In genomic region chr1:16991571-16991970, GRCh38 we compare ENCODE assay signal across 36 cellular contexts. TPM values are rescaled to one million over a fixed set of nuclear protein-coding genes. Genes with fewer than 3 reads are reported as not detected.
"Had no signal": no experiment of that assay in that cellular context is flagged by ENCODE, and none has a peak within 500 bp of the region (broad histone marks: within the 10 kb centered on the region; RNA-seq: fewer than 3 reads in every experiment).

No MANE protein-coding gene starts in this region.

- ATAC-seq: activated CD8-positive, alpha-beta T cell treated with anti-CD3 and anti-CD28 coated beads for 36 hours; activated T-cell treated with anti-CD3 and anti-CD28 coated beads, Interleukin-2, amount 50 U/mL, for 4 hours; activated T-cell treated with anti-CD3 and anti-CD28 coated beads, Interleukin-2, amount 50 U/mL, for 72 hours; activated T-helper 17 cell treated with anti-CD3 and anti-CD28 coated beads, Interleukin-2, amount 50 U/mL, for 72 hours; body of pancreas had no signal

- H3K4me1 ChIP-seq: adrenal gland, body of pancreas, breast epithelium had no signal

- H3K27ac ChIP-seq: adrenal gland, body of pancreas, brain microvascular endothelial cell, breast epithelium, VCaP had no signal

- DNase-seq: activated B cell treated with CpG ODN at 0.5 μM for 24 hours; activated CD4-positive, alpha-beta memory T cell treated with anti-CD3 and anti-CD28 coated beads for 36 hours; activated CD4-positive, alpha-beta T cell treated with anti-CD3 and anti-CD28 coated beads for 4 hours; activated CD4-positive, alpha-beta T cell treated with anti-CD3 and anti-CD28 coated beads, Interleukin-2, amount 10 ng/mL, durations not matched to agents 24 days and 14 days; activated CD4-positive, alpha-beta T cell treated with anti-CD3 and anti-CD28 coated beads, Interleukin-2, amount 50 U/mL, for 1 hour; activated CD4-positive, alpha-beta T cell treated with anti-CD3 and anti-CD28 coated beads, Interleukin-2, amount 50 U/mL, for 4 hours; activated CD4-positive, CD25-positive, alpha-beta regulatory T cell treated with anti-CD3 and anti-CD28 coated beads, Interleukin-2, amount 50 U/mL, for 72 hours; activated CD8-positive, alpha-beta memory T cell treated with anti-CD3 and anti-CD28 coated beads, Interleukin-2, amount 50 U/mL, for 4 hours; activated CD8-positive, alpha-beta T cell treated with anti-CD3 and anti-CD28 coated beads for 36 hours; activated effector memory CD4-positive, alpha-beta T cell treated with anti-CD3 and anti-CD28 coated beads, Interleukin-2, amount 50 U/mL, for 16 hours; activated gamma-delta T cell treated with Interleukin-2 at 50 U/mL for 16 hours; activated naive CD4-positive, alpha-beta T cell; activated naive CD4-positive, alpha-beta T cell treated with anti-CD3 and anti-CD28 coated beads for 36 hours; activated naive CD4-positive, alpha-beta T cell treated with anti-CD3 and anti-CD28 coated beads, Interleukin-2, amount 50 U/mL, for 16 hours; activated naive CD8-positive, alpha-beta T cell treated with anti-CD3 and anti-CD28 coated beads for 36 hours; activated T-cell treated with anti-CD3 and anti-CD28 coated beads for 4 hours; activated T-cell treated with anti-CD3 and anti-CD28 coated beads, Interleukin-2, amount 50 U/mL, for 1 hour; activated T-cell treated with anti-CD3 and anti-CD28 coated beads, Interleukin-2, amount 50 U/mL, for 4 hours; activated T-cell treated with anti-CD3 and anti-CD28 coated beads, Interleukin-2, amount 50 U/mL, for 72 hours; adrenal gland; amniotic stem cell; aorta; body of pancreas; brain microvascular endothelial cell; central memory CD4-positive, alpha-beta T cell; T-helper 1 cell; T-helper 2 cell; T-helper 9 cell had no signal

- H3K4me3 Mint-ChIP-seq: activated B cell treated with CpG ODN at 0.5 μM for 24 hours; activated CD4-positive, alpha-beta memory T cell treated with anti-CD3 and anti-CD28 coated beads for 36 hours; activated CD4-positive, alpha-beta T cell treated with anti-CD3 and anti-CD28 coated beads, Interleukin-2, amount 10 ng/mL, durations not matched to agents 24 days and 14 days; activated CD8-positive, alpha-beta T cell treated with anti-CD3 and anti-CD28 coated beads for 36 hours; activated naive CD4-positive, alpha-beta T cell treated with anti-CD3 and anti-CD28 coated beads for 36 hours; activated naive CD8-positive, alpha-beta T cell treated with anti-CD3 and anti-CD28 coated beads for 36 hours; activated T-cell treated with anti-CD3 and anti-CD28 coated beads, Interleukin-2, amount 50 U/mL, for 4 hours; activated T-cell treated with anti-CD3 and anti-CD28 coated beads, Interleukin-2, amount 50 U/mL, for 72 hours; activated T-helper 1 cell treated with anti-CD3 and anti-CD28 coated beads, Interleukin-12 subunit alpha, Interleukin-12 subunit beta, Interleukin-2, Interleukin-4 antibody, amounts not matched to agents 30 ng/mL and 10 ng/mL and 1 ng/mL, durations not matched to agents 14 hours and 24 hours and 36 hours; activated T-helper 17 cell treated with anti-CD3 and anti-CD28 coated beads, Interleukin-2, amount 50 U/mL, for 72 hours; T-helper 1 cell treated with Interleukin-12 subunit alpha and Interleukin-12 subunit beta and Interleukin-4 antibody, amounts not matched to agents 30 μg/mL and 1 μg/mL, for 36 hours; T-helper 2 cell treated with Interferon-gamma antibody and Interleukin-4, amounts not matched to agents 5 μg/mL and 100 μg/mL, for 36 hours had no signal

- H3K27ac Mint-ChIP-seq: activated B cell treated with CpG ODN at 0.5 μM for 24 hours; activated CD4-positive, alpha-beta memory T cell treated with anti-CD3 and anti-CD28 coated beads for 36 hours; activated CD4-positive, alpha-beta T cell treated with anti-CD3 and anti-CD28 coated beads, Interleukin-2, amount 10 ng/mL, durations not matched to agents 24 days and 14 days; activated CD8-positive, alpha-beta T cell treated with anti-CD3 and anti-CD28 coated beads for 36 hours; activated naive CD4-positive, alpha-beta T cell treated with anti-CD3 and anti-CD28 coated beads for 36 hours; activated naive CD4-positive, alpha-beta T cell treated with anti-CD3 and anti-CD28 coated beads, Interleukin-2, amount 50 U/mL, for 72 hours; activated naive CD8-positive, alpha-beta T cell treated with anti-CD3 and anti-CD28 coated beads for 36 hours; activated T-cell treated with anti-CD3 and anti-CD28 coated beads, Interleukin-2, amount 50 U/mL, for 72 hours; activated T-helper 1 cell treated with anti-CD3 and anti-CD28 coated beads, Interleukin-12 subunit alpha, Interleukin-12 subunit beta, Interleukin-2, Interleukin-4 antibody, amounts not matched to agents 30 ng/mL and 10 ng/mL and 1 ng/mL, durations not matched to agents 14 hours and 24 hours and 36 hours; activated T-helper 17 cell treated with anti-CD3 and anti-CD28 coated beads, Interleukin-2, amount 50 U/mL, for 72 hours; T-helper 1 cell treated with Interleukin-12 subunit alpha and Interleukin-12 subunit beta and Interleukin-4 antibody, amounts not matched to agents 30 μg/mL and 1 μg/mL, for 36 hours; T-helper 2 cell treated with Interferon-gamma antibody and Interleukin-4, amounts not matched to agents 5 μg/mL and 100 μg/mL, for 36 hours had no signal

- H3K9me3 ChIP-seq: adrenal gland, body of pancreas, breast epithelium had no signal

- H3K4me1 Mint-ChIP-seq: activated B cell treated with CpG ODN at 0.5 μM for 24 hours; activated CD4-positive, alpha-beta T cell treated with anti-CD3 and anti-CD28 coated beads, Interleukin-2, amount 10 ng/mL, durations not matched to agents 24 days and 14 days; activated naive CD8-positive, alpha-beta T cell treated with anti-CD3 and anti-CD28 coated beads for 36 hours; activated T-helper 17 cell treated with anti-CD3 and anti-CD28 coated beads, Interleukin-2, amount 50 U/mL, for 72 hours had no signal

- H3K27me3 Mint-ChIP-seq: activated B cell treated with CpG ODN at 0.5 μM for 24 hours; activated CD4-positive, alpha-beta memory T cell treated with anti-CD3 and anti-CD28 coated beads for 36 hours; activated CD4-positive, alpha-beta T cell treated with anti-CD3 and anti-CD28 coated beads, Interleukin-2, amount 10 ng/mL, durations not matched to agents 24 days and 14 days; activated CD8-positive, alpha-beta T cell treated with anti-CD3 and anti-CD28 coated beads for 36 hours; activated naive CD8-positive, alpha-beta T cell treated with anti-CD3 and anti-CD28 coated beads for 36 hours; activated T-helper 17 cell treated with anti-CD3 and anti-CD28 coated beads, Interleukin-2, amount 50 U/mL, for 72 hours had no signal

- H3K27me3 ChIP-seq: adrenal gland, body of pancreas, brain microvascular endothelial cell, breast epithelium had no signal

- H3K36me3 Mint-ChIP-seq: activated naive CD4-positive, alpha-beta T cell treated with anti-CD3 and anti-CD28 coated beads, Interleukin-2, amount 50 U/mL, for 72 hours had no signal

- H3K4me3 ChIP-seq: adrenal gland, body of pancreas, breast epithelium had no signal

- H3K36me3 ChIP-seq: breast epithelium had no signal

- H3K9me3 Mint-ChIP-seq: activated B cell treated with CpG ODN at 0.5 μM for 24 hours; activated CD4-positive, alpha-beta memory T cell treated with anti-CD3 and anti-CD28 coated beads for 36 hours; activated CD4-positive, alpha-beta T cell treated with anti-CD3 and anti-CD28 coated beads, Interleukin-2, amount 10 ng/mL, durations not matched to agents 24 days and 14 days; activated CD8-positive, alpha-beta T cell treated with anti-CD3 and anti-CD28 coated beads for 36 hours; activated naive CD4-positive, alpha-beta T cell treated with anti-CD3 and anti-CD28 coated beads for 36 hours; activated naive CD4-positive, alpha-beta T cell treated with anti-CD3 and anti-CD28 coated beads, Interleukin-2, amount 50 U/mL, for 72 hours; activated naive CD8-positive, alpha-beta T cell treated with anti-CD3 and anti-CD28 coated beads for 36 hours; activated T-cell treated with anti-CD3 and anti-CD28 coated beads, Interleukin-2, amount 50 U/mL, for 4 hours; activated T-cell treated with anti-CD3 and anti-CD28 coated beads, Interleukin-2, amount 50 U/mL, for 72 hours; activated T-helper 1 cell treated with anti-CD3 and anti-CD28 coated beads, Interleukin-12 subunit alpha, Interleukin-12 subunit beta, Interleukin-2, Interleukin-4 antibody, amounts not matched to agents 30 ng/mL and 10 ng/mL and 1 ng/mL, durations not matched to agents 14 hours and 24 hours and 36 hours; activated T-helper 17 cell treated with anti-CD3 and anti-CD28 coated beads, Interleukin-2, amount 50 U/mL, for 72 hours; T-helper 1 cell treated with Interleukin-12 subunit alpha and Interleukin-12 subunit beta and Interleukin-4 antibody, amounts not matched to agents 30 μg/mL and 1 μg/mL, for 36 hours; T-helper 2 cell treated with Interferon-gamma antibody and Interleukin-4, amounts not matched to agents 5 μg/mL and 100 μg/mL, for 36 hours had no signal

RNA-seq across cellular contexts. Expression of gene MFAP2, which starts 11.2 kb away (rescaled TPM):
- total RNA-seq: activated B cell treated with CpG ODN at 0.5 μM for 24 hours; activated CD4-positive, alpha-beta memory T cell treated with anti-CD3 and anti-CD28 coated beads for 36 hours; activated CD4-positive, alpha-beta T cell treated with anti-CD3 and anti-CD28 coated beads, Interleukin-2, amount 10 ng/mL, durations not matched to agents 24 days and 14 days; activated CD8-positive, alpha-beta memory T cell treated with anti-CD3 and anti-CD28 coated beads for 36 hours; activated CD8-positive, alpha-beta T cell treated with anti-CD3 and anti-CD28 coated beads for 36 hours; activated naive CD4-positive, alpha-beta T cell treated with anti-CD3 and anti-CD28 coated beads for 36 hours; activated naive CD8-positive, alpha-beta T cell treated with anti-CD3 and anti-CD28 coated beads for 36 hours; activated T-helper 1 cell treated with anti-CD3 and anti-CD28 coated beads, Interleukin-12 subunit alpha, Interleukin-12 subunit beta, Interleukin-2, Interleukin-4 antibody, amounts not matched to agents 30 ng/mL and 10 ng/mL and 1 ng/mL, durations not matched to agents 14 hours and 24 hours and 36 hours; activated T-helper 17 cell treated with anti-CD3 and anti-CD28 coated beads, Interleukin-2, amount 50 U/mL, for 72 hours had no signal
